In genomic region chr6:154402081-154402780, GRCh38 we compare ENCODE assay signal across 20 cellular contexts.
"Had no signal": no experiment of that assay in that cellular context is flagged by ENCODE, and none has a peak within 500 bp of the region (broad histone marks: within the 10 kb centered on the region; RNA-seq: fewer than 3 reads in every experiment).

No MANE protein-coding gene starts in this region.

- H3K9me3 Mint-ChIP-seq: nephron; T-helper 1 cell treated with Interleukin-12 subunit alpha and Interleukin-12 subunit beta and Interleukin-4 antibody, amounts not matched to agents 30 μg/mL and 1 μg/mL, for 36 hours had no signal

- H3K27me3 ChIP-seq: brain microvascular endothelial cell, tibial artery, vagina had no signal

- H3K36me3 ChIP-seq: brain microvascular endothelial cell had no signal

- H3K4me3 ChIP-seq: coronary artery, lung, tibial artery, vagina had no signal

- H3K27ac ChIP-seq: brain microvascular endothelial cell, coronary artery, tibial artery, vagina had no signal

- DNase-seq: activated CD8-positive, alpha-beta memory T cell treated with anti-CD3 and anti-CD28 coated beads for 24 hours; activated CD8-positive, alpha-beta memory T cell treated with anti-CD3 and anti-CD28 coated beads, Interleukin-2, amount 50 U/mL, for 48 hours; activated effector memory CD4-positive, alpha-beta T cell treated with Interleukin-2 at 50 U/mL for 16 hours; activated naive CD4-positive, alpha-beta T cell treated with anti-CD3 and anti-CD28 coated beads, Interleukin-2, amount 50 U/mL, for 16 hours; activated T-cell treated with anti-CD3 and anti-CD28 coated beads, Interleukin-2, amount 50 U/mL, for 48 hours; aorta; brain microvascular endothelial cell; foreskin melanocyte; glutamatergic neuron; hippocampal formation; islet precursor cell; midbrain; nucleus accumbens; stimulated activated naive CD4-positive, alpha-beta T cell; tibial artery had no signal

- H3K27ac Mint-ChIP-seq: nephron; T-helper 1 cell treated with Interleukin-12 subunit alpha and Interleukin-12 subunit beta and Interleukin-4 antibody, amounts not matched to agents 30 μg/mL and 1 μg/mL, for 36 hours had no signal

- H3K4me3 Mint-ChIP-seq: nephron; T-helper 1 cell treated with Interleukin-12 subunit alpha and Interleukin-12 subunit beta and Interleukin-4 antibody, amounts not matched to agents 30 μg/mL and 1 μg/mL, for 36 hours had no signal

- H3K9me3 ChIP-seq: tibial artery, vagina had no signal
